In the genomic region with DNA sequence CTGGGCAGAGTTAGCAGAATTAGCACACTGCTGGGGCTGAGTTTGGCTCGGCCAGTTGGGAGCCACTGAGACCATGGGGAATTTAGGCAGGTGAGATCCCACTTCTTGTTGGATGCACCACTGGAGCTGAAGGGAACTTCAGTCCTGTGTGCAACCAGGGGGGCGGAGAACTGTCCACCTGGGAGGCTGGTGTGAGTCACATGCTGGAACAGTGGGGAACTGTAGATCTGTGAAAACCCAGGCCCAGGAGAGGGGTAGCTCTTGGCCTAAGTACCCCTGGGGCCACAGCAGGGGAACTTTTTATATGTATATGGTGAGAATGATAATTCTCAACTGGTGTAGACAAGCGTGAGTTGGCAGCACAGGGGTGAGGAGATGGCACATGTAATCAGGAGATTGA, we compare ENCODE assay signal across 23 cellular contexts.
DNase-seq lines count a peak whose midpoint lies in the region; ATAC-seq, FAIRE-seq and TF ChIP-seq lines count a peak whose summit lies in the region.
"Had no signal": no experiment of that assay in that cellular context is flagged by ENCODE, and none has a peak within 500 bp of the region (broad histone marks: within the 10 kb centered on the region; RNA-seq: fewer than 3 reads in every experiment).

No MANE protein-coding gene starts in this region.

- TF ChIP-seq RAD21 in H1 (IDR thresholded peaks at IDR 0.05 in 1 of 2, conservative IDR thresholded peaks at IDR 0.05 in 1 of 2; ENCODE audit: low read depth in 2 of 2, low read length in 2 of 2): no peak

- H2BK20ac ChIP-seq in H1 (ENCODE audit: low read length): peak overlapping the region; percentile 36; the same call in 1 of the 2 replicates

- peak overlapping the region; percentile 11 for H2BK120ac ChIP-seq in H1 (replicated peaks; ENCODE audit: low read depth, low read length)

- POLR2A ChIA-PET in H1 (lab: Charles Lee; ENCODE audit: partially characterized antibody): no interaction called here

- no peaks in the 10 kb centered on the region for H3K9me3 Mint-ChIP-seq in stimulated activated naive CD8-positive, alpha-beta T cell treated with anti-CD3 and anti-CD28 coated beads, Interleukin-15, amount 100 ng/mL, for 72 hours
- H3K9me3 Mint-ChIP-seq: CD4-positive, CD25-positive, alpha-beta regulatory T cell; CD8-positive, alpha-beta T cell; HFFc6 had no signal

- no peak for FAIRE-seq in H1 (lab: Jason Lieb, UNC)
- FAIRE-seq: A204.1, G401.6, GM12892 had no signal

- H3K4me2 ChIP-seq in H1 (ENCODE audit: insufficient read depth in 1 of 2, low read depth in 2 of 2, low read length in 2 of 2): no peak overlapping the region
- H3K4me2 ChIP-seq: BLaER1 had no signal

- TF ChIP-seq POLR2A in H1 (IDR thresholded peaks at IDR 0.05; ENCODE audit: control extremely low read depth in 1 of 2, low read depth in 2 of 2, low read length in 2 of 2): no peak

- H3K9me3 ChIP-seq in H1 (ENCODE audit: insufficient read depth in 2 of 2, low read depth in 1 of 2, low read length in 1 of 2) (no peaks in the 10 kb centered on the region), tibial artery (no peaks in the 10 kb centered on the region)
- H3K9me3 ChIP-seq: BLaER1, Caco-2 had no signal

- H3K27me3 ChIP-seq in H1 (replicated peaks in 1 of 4; ENCODE audit: control insufficient read depth in 3 of 4, extremely low read depth in 1 of 4, insufficient read depth in 3 of 4, low read length in 3 of 4): no peaks in the 10 kb centered on the region
- H3K27me3 ChIP-seq in tibial artery: no peaks in the 10 kb centered on the region
- H3K27me3 ChIP-seq: BLaER1 had no signal

- H3K4me1 Mint-ChIP-seq in stimulated activated naive CD8-positive, alpha-beta T cell treated with anti-CD3 and anti-CD28 coated beads, Interleukin-15, amount 100 ng/mL, for 72 hours: no peaks in the 10 kb centered on the region
- H3K4me1 Mint-ChIP-seq: B cell; CD4-positive, CD25-positive, alpha-beta regulatory T cell had no signal

- H2BK15ac ChIP-seq in H1 (ENCODE audit: low read length): 0 out of 2 replicates have a peak overlapping the region, but pooled peaks have one; percentile 47

- ATAC-seq in stimulated activated naive CD8-positive, alpha-beta T cell treated with anti-CD3 and anti-CD28 coated beads, Interleukin-15, amount 100 ng/mL, for 72 hours: peak; percentile 19
- ATAC-seq in stimulated activated naive CD8-positive, alpha-beta T cell treated with anti-CD3 and anti-CD28 coated beads, Interleukin-15, Interleukin-2, amounts not matched to agents 100 U/mL and 50 U/mL, for 24 hours: no peak
- ATAC-seq in HG03196 (IDR thresholded peaks at IDR 0.05; ENCODE audit: unreplicated experiment) (no peak), HG02763 (IDR thresholded peaks at IDR 0.05; ENCODE audit: unreplicated experiment) (no peak)
- ATAC-seq: CD8-positive, alpha-beta T cell; HCT116 had no signal

- no peak overlapping the region for H2BK12ac ChIP-seq in H1 (ENCODE audit: low read depth, low read length)

- H2AFZ ChIP-seq in H1 (ENCODE audit: low read length): no peak overlapping the region

- no peaks in the 10 kb centered on the region for H3K79me1 ChIP-seq in H1 (ENCODE audit: low read depth, low read length)

- no peaks in the 10 kb centered on the region for H3K23me2 ChIP-seq in H1 (ENCODE audit: low read depth, low read length)

- no peak overlapping the region for H3K4ac ChIP-seq in H1 (replicated peaks; ENCODE audit: insufficient read length, low read depth, low read length)

- no peak for TF ChIP-seq EP300 in H1 (IDR thresholded peaks at IDR 0.05; ENCODE audit: borderline replicate concordance in 1 of 2, low read depth in 2 of 2, low read length in 2 of 2)

- no peak overlapping the region for H3K56ac ChIP-seq in H1 (replicated peaks; ENCODE audit: insufficient read length, low read depth, low read length)

- peak overlapping the region; percentile 10; the same call in 1 of the 2 replicates for H3K18ac ChIP-seq in H1 (ENCODE audit: extremely low read depth, low read length)

- no peak overlapping the region for H4K8ac ChIP-seq in H1 (ENCODE audit: extremely low read depth, insufficient read depth, low read length)

- H3K23ac ChIP-seq in H1 (ENCODE audit: insufficient read length): no peak overlapping the region

- intact Hi-C loops in tibial artery (cut with DNase I; ENCODE audit: low total_unique reads): no loop called here

- TF ChIP-seq CTCF in H1 (IDR thresholded peaks at IDR 0.05; ENCODE audit: control extremely low read depth in 1 of 3, insufficient read depth in 1 of 3, low read depth in 1 of 3, low read length in 3 of 3): no peak
- no peak for TF ChIP-seq CTCF in tibial artery (IDR thresholded peaks at IDR 0.05)

- H3K27ac ChIP-seq in H1 (ENCODE audit: low read depth, low read length) (no peak overlapping the region), tibial artery (no peak overlapping the region)
- H3K27ac ChIP-seq: 22Rv1, BLaER1, C4-2B had no signal

- H3K9ac ChIP-seq in H1 (replicated peaks in 1 of 4; ENCODE audit: extremely low read depth in 1 of 4, low read depth in 3 of 4, low read length in 3 of 4): no peak overlapping the region
- H3K9ac ChIP-seq: BLaER1 had no signal

- no peaks in the 10 kb centered on the region for H3K27me3 Mint-ChIP-seq in stimulated activated naive CD8-positive, alpha-beta T cell treated with anti-CD3 and anti-CD28 coated beads, Interleukin-15, amount 100 ng/mL, for 72 hours
- H3K27me3 Mint-ChIP-seq: CD4-positive, CD25-positive, alpha-beta regulatory T cell had no signal

- H4K91ac ChIP-seq in H1 (replicated peaks; ENCODE audit: insufficient read length, low read length): no peak overlapping the region

- CTCF ChIA-PET in H1 (lab: Charles Lee; ENCODE audit: partially characterized antibody): interaction anchor here (0.6 kb wide), 1 partner anchor 280 kb away, joined by 3 read pairs; no protein-coding TSS in a partner anchor

- WGBS in H1 (ENCODE audit: extremely low coverage in 1 of 2, insufficient coverage in 1 of 2, insufficient read length in 1 of 2, insufficient replicate concordance in 2 of 2, low coverage in 1 of 2, low lambda C conversion rate in 2 of 2, missing lambda C conversion rate in 1 of 2), 2 experiments: 78% methylated on average over 3 of the region's 3 CpGs; no CpG with 5 or more reads in 1 of the 2 experiments

- H3K27ac Mint-ChIP-seq in stimulated activated naive CD8-positive, alpha-beta T cell treated with anti-CD3 and anti-CD28 coated beads, Interleukin-15, amount 100 ng/mL, for 72 hours: peak overlapping the region in 1 of 2 donors; percentile 56
- H3K27ac Mint-ChIP-seq: B cell; CD4-positive, CD25-positive, alpha-beta regulatory T cell; CD8-positive, alpha-beta T cell; HFFc6 had no signal

- H2BK5ac ChIP-seq in H1 (ENCODE audit: low read depth, low read length): no peak overlapping the region; the same call in 1 of the 2 replicates

- H3K4me3 ChIP-seq in H1 (ENCODE audit: extremely low read depth in 1 of 4, insufficient read depth in 2 of 4, low read depth in 3 of 4, low read length in 4 of 4): no peak overlapping the region
- H3K4me3 ChIP-seq in tibial artery: no peak overlapping the region
- H3K4me3 ChIP-seq: BLaER1 had no signal

- H4K20me1 ChIP-seq in H1 (replicated peaks in 1 of 2; ENCODE audit: control insufficient read depth in 1 of 2, insufficient read depth in 2 of 2, low read length in 2 of 2): no peaks in the 10 kb centered on the region
- H4K20me1 ChIP-seq: BLaER1 had no signal

- no peak overlapping the region for H4K5ac ChIP-seq in H1 (ENCODE audit: insufficient read length, low read depth, low read length)

- H3K4me3 Mint-ChIP-seq in stimulated activated naive CD8-positive, alpha-beta T cell treated with anti-CD3 and anti-CD28 coated beads, Interleukin-15, amount 100 ng/mL, for 72 hours: no peak overlapping the region
- H3K4me3 Mint-ChIP-seq: B cell; CD4-positive, CD25-positive, alpha-beta regulatory T cell; CD8-positive, alpha-beta T cell; HFFc6 had no signal

- H3K14ac ChIP-seq in H1 (ENCODE audit: insufficient read length): no peak overlapping the region

- H3K79me2 ChIP-seq in H1 (ENCODE audit: control insufficient read depth in 1 of 2, insufficient read depth in 2 of 2, low read length in 2 of 2): no peaks in the 10 kb centered on the region

- DNase-seq in stimulated activated naive CD8-positive, alpha-beta T cell treated with anti-CD3 and anti-CD28 coated beads, Interleukin-15, amount 100 ng/mL, for 72 hours: no peak
- DNase-seq in stimulated activated naive CD8-positive, alpha-beta T cell treated with anti-CD3 and anti-CD28 coated beads, Interleukin-15, Interleukin-2, amounts not matched to agents 100 U/mL and 50 U/mL, for 24 hours: no peak
- no peak for DNase-seq in H1 (ENCODE audit: low read depth in 1 of 2, low spot score in 2 of 2)
- DNase-seq in kidney tubule cell (ENCODE audit: low spot score): peak; percentile 7
- no peak for DNase-seq in tibial artery
- DNase-seq: Caco-2; CD4-positive, CD25-positive, alpha-beta regulatory T cell; CD8-positive, alpha-beta T cell; DMS153; DND-41; GOT3; H7; HFFc6 had no signal

- peak overlapping the region; percentile 58; the same call in 1 of the 2 replicates for H2AK5ac ChIP-seq in H1 (ENCODE audit: low read depth, low read length)

- H3K4me1 ChIP-seq in H1 (replicated peaks in 1 of 4; ENCODE audit: control insufficient read depth in 3 of 4, insufficient read depth in 4 of 4, low read length in 3 of 4) (peaks cover 2 to 6% (median 4%) of the 10 kb centered on the region in 4 experiments; a peak in 4 of 7 replicates), tibial artery (no peaks in the 10 kb centered on the region)
- H3K4me1 ChIP-seq: BLaER1, Caco-2 had no signal

- H3K36me3 ChIP-seq in H1 (ENCODE audit: control insufficient read depth in 2 of 4, insufficient read depth in 4 of 4, low read length in 3 of 4) (no peaks in the 10 kb centered on the region), tibial artery (no peaks in the 10 kb centered on the region)
- H3K36me3 ChIP-seq: BLaER1 had no signal

TF ChIP-seq in H1, 55 proteins besides CTCF, POLR2A, EP300 and RAD21:
- TF ChIP-seq JUND (IDR thresholded peaks at IDR 0.05; ENCODE audit: low read length) (no peak), JUN (IDR thresholded peaks at IDR 0.05; ENCODE audit: low read depth, low read length) (no peak), SRF (IDR thresholded peaks at IDR 0.05; ENCODE audit: low read depth, low read length) (no peak), KDM5A (IDR thresholded peaks at IDR 0.05; ENCODE audit: low read length) (no peak), CBX5 (IDR thresholded peaks at IDR 0.05; ENCODE audit: low read depth, low read length) (no peak), HDAC6 (IDR thresholded peaks at IDR 0.05; ENCODE audit: low read depth, low read length) (no peak), POU5F1 (IDR thresholded peaks at IDR 0.05; ENCODE audit: low read depth, low read length) (no peak)
- TF ChIP-seq, protein P1, sequence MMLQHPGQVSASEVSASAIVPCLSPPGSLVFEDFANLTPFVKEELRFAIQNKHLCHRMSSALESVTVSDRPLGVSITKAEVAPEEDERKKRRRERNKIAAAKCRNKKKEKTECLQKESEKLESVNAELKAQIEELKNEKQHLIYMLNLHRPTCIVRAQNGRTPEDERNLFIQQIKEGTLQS (IDR thresholded peaks at IDR 0.05; ENCODE audit: insufficient read depth, low read depth, low read length): no peak
